ENCODE assay signal across 1 cellular context in the genomic region with DNA sequence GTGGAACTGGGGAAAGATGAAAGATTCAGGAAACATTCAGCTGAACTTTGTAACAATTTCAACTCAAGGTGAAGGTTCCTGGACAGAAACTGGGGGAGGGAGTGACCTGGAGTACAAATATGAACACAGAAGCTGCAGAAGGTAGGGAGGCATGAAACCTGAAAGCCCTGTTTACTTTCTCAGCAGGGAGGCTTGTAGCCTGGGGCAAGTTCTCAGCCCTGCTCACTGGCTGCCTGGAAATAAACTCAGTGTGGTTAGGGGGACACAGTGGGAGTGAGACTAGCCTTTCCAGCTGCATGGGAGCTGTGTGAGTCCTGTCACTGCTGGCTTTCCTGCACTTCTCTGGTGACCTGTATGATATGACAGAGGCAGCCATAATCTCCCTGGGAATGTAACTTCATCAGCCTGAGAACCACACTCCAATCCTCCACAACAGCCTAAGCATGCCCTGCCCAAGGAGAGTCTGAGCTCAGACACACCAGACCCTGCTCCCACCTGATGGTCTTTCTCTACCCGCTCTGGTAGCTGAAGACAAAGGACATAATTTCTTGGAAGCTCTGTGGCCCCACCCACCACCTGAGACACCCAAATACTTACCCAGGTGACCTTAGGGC.
TF ChIP-seq lines count a peak whose summit lies in the region.

No MANE protein-coding gene starts in this region.

TF ChIP-seq in GM23338, 12 proteins besides CTCF, POLR2A, EP300 and RAD21 (continued from another document):
- TF ChIP-seq, protein P1, sequence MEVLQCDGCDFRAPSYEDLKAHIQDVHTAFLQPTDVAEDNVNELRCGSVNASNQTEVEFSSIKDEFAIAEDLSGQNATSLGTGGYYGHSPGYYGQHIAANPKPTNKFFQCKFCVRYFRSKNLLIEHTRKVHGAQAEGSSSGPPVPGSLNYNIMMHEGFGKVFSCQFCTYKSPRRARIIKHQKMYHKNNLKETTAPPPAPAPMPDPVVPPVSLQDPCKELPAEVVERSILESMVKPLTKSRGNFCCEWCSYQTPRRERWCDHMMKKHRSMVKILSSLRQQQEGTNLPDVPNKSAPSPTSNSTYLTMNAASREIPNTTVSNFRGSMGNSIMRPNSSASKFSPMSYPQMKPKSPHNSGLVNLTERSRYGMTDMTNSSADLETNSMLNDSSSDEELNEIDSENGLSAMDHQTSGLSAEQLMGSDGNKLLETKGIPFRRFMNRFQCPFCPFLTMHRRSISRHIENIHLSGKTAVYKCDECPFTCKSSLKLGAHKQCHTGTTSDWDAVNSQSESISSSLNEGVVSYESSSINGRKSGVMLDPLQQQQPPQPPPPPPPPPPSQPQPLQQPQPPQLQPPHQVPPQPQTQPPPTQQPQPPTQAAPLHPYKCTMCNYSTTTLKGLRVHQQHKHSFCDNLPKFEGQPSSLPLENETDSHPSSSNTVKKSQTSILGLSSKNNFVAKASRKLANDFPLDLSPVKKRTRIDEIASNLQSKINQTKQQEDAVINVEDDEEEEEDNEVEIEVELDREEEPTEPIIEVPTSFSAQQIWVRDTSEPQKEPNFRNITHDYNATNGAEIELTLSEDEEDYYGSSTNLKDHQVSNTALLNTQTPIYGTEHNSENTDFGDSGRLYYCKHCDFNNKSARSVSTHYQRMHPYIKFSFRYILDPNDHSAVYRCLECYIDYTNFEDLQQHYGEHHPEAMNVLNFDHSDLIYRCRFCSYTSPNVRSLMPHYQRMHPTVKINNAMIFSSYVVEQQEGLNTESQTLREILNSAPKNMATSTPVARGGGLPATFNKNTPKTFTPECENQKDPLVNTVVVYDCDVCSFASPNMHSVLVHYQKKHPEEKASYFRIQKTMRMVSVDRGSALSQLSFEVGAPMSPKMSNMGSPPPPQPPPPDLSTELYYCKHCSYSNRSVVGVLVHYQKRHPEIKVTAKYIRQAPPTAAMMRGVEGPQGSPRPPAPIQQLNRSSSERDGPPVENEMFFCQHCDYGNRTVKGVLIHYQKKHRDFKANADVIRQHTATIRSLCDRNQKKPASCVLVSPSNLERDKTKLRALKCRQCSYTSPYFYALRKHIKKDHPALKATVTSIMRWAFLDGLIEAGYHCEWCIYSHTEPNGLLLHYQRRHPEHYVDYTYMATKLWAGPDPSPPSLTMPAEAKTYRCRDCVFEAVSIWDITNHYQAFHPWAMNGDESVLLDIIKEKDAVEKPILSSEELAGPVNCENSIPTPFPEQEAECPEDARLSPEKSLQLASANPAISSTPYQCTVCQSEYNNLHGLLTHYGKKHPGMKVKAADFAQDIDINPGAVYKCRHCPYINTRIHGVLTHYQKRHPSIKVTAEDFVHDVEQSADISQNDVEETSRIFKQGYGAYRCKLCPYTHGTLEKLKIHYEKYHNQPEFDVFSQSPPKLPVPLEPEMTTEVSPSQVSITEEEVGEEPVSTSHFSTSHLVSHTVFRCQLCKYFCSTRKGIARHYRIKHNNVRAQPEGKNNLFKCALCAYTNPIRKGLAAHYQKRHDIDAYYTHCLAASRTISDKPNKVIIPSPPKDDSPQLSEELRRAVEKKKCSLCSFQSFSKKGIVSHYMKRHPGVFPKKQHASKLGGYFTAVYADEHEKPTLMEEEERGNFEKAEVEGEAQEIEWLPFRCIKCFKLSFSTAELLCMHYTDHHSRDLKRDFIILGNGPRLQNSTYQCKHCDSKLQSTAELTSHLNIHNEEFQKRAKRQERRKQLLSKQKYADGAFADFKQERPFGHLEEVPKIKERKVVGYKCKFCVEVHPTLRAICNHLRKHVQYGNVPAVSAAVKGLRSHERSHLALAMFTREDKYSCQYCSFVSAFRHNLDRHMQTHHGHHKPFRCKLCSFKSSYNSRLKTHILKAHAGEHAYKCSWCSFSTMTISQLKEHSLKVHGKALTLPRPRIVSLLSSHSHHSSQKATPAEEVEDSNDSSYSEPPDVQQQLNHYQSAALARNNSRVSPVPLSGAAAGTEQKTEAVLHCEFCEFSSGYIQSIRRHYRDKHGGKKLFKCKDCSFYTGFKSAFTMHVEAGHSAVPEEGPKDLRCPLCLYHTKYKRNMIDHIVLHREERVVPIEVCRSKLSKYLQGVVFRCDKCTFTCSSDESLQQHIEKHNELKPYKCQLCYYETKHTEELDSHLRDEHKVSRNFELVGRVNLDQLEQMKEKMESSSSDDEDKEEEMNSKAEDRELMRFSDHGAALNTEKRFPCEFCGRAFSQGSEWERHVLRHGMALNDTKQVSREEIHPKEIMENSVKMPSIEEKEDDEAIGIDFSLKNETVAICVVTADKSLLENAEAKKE (CRISPR knock-in tag; IDR thresholded peaks at IDR 0.05): no peak
- TF ChIP-seq ZNF114 (CRISPR knock-in tag; IDR thresholded peaks at IDR 0.05) (no peak), EZH2 (IDR thresholded peaks at IDR 0.05; ENCODE audit: low read depth, unreplicated experiment) (no peak)
- TF ChIP-seq, protein P2, sequence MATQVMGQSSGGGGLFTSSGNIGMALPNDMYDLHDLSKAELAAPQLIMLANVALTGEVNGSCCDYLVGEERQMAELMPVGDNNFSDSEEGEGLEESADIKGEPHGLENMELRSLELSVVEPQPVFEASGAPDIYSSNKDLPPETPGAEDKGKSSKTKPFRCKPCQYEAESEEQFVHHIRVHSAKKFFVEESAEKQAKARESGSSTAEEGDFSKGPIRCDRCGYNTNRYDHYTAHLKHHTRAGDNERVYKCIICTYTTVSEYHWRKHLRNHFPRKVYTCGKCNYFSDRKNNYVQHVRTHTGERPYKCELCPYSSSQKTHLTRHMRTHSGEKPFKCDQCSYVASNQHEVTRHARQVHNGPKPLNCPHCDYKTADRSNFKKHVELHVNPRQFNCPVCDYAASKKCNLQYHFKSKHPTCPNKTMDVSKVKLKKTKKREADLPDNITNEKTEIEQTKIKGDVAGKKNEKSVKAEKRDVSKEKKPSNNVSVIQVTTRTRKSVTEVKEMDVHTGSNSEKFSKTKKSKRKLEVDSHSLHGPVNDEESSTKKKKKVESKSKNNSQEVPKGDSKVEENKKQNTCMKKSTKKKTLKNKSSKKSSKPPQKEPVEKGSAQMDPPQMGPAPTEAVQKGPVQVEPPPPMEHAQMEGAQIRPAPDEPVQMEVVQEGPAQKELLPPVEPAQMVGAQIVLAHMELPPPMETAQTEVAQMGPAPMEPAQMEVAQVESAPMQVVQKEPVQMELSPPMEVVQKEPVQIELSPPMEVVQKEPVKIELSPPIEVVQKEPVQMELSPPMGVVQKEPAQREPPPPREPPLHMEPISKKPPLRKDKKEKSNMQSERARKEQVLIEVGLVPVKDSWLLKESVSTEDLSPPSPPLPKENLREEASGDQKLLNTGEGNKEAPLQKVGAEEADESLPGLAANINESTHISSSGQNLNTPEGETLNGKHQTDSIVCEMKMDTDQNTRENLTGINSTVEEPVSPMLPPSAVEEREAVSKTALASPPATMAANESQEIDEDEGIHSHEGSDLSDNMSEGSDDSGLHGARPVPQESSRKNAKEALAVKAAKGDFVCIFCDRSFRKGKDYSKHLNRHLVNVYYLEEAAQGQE (IDR thresholded peaks at IDR 0.05; ENCODE audit: unreplicated experiment): no peak
TF ChIP-seq in GM23338: peak in this region for 0.
